Comparison of ENCODE assay signal across 9 cellular contexts in genomic region chr10:18312385-18313145, GRCh38.
DNase-seq lines count a peak whose midpoint lies in the region; ATAC-seq, FAIRE-seq and TF ChIP-seq lines count a peak whose summit lies in the region.
"Had no signal": no experiment of that assay in that cellular context is flagged by ENCODE, and none has a peak within 500 bp of the region (broad histone marks: within the 10 kb centered on the region; RNA-seq: fewer than 3 reads in every experiment).

No MANE protein-coding gene starts in this region.

- intact Hi-C loops in activated T-helper 2 cell treated with anti-CD3 and anti-CD28 coated beads, Interferon-gamma antibody, Interleukin-2, Interleukin-4, amounts not matched to agents 10 μg/mL and 5 μg/mL and 100 μg/mL, durations not matched to agents 14 hours and 24 hours and 36 hours (cut with micrococcal nuclease), result no loop called here

- H3K36me3 Mint-ChIP-seq in activated T-helper 2 cell treated with anti-CD3 and anti-CD28 coated beads, Interferon-gamma antibody, Interleukin-2, Interleukin-4, amounts not matched to agents 10 μg/mL and 5 μg/mL and 100 μg/mL, durations not matched to agents 14 hours and 24 hours and 36 hours (ENCODE audit: low read depth), result no peaks in the 10 kb centered on the region
- H3K36me3 Mint-ChIP-seq in naive thymus-derived CD8-positive, alpha-beta T cell, result no peaks in the 10 kb centered on the region

- peak; percentile 56 for TF ChIP-seq CTCF in A549 (IDR thresholded peaks at IDR 0.05)

- H3K27me3 ChIP-seq in duodenal mucosa (ENCODE audit: control insufficient read depth in 1 of 2, insufficient read depth in 2 of 2, low read length in 2 of 2), result no peaks in the 10 kb centered on the region

- no peak overlapping the region for H3K4me3 Mint-ChIP-seq in activated T-helper 2 cell treated with anti-CD3 and anti-CD28 coated beads, Interferon-gamma antibody, Interleukin-2, Interleukin-4, amounts not matched to agents 10 μg/mL and 5 μg/mL and 100 μg/mL, durations not matched to agents 14 hours and 24 hours and 36 hours (ENCODE audit: low read depth)
- H3K4me3 Mint-ChIP-seq in naive thymus-derived CD8-positive, alpha-beta T cell, result no peak overlapping the region

- POLR2A ChIA-PET in A549 (lab: Yijun Ruan, JAX), result interaction anchor here (0.9 kb wide), 1 partner anchor 13 kb away, joined by 3 read pairs; no protein-coding TSS in a partner anchor
- POLR2A ChIA-PET in naive thymus-derived CD8-positive, alpha-beta T cell (lab: Charles Lee), result no interaction called here

- DNase-seq in A549 (ENCODE audit: low read depth in 1 of 2, low spot score in 1 of 2) (peak; percentile 38 to 52), NCI-H82 treated with DMSO at 0.1 percent for 48 hours (lab: John Stamatoyannopoulos, UW; ENCODE audit: unreplicated experiment) (peak; percentile 19), midbrain (lab: John Stamatoyannopoulos, UW) (peak; percentile 37)
- DNase-seq in activated T-helper 2 cell treated with anti-CD3 and anti-CD28 coated beads, Interferon-gamma antibody, Interleukin-2, Interleukin-4, amounts not matched to agents 10 μg/mL and 5 μg/mL and 100 μg/mL, durations not matched to agents 14 hours and 24 hours and 36 hours (ENCODE audit: low spot score), result no peak
- no peak for DNase-seq in naive thymus-derived CD8-positive, alpha-beta T cell

- H3K27ac ChIP-seq in A549 (no peak overlapping the region), duodenal mucosa (ENCODE audit: low read depth, low read length) (no peak overlapping the region)

- no peak overlapping the region for H3K4me3 ChIP-seq in A549
- H3K4me3 ChIP-seq in duodenal mucosa (ENCODE audit: low read depth in 1 of 2, low read length in 2 of 2), result peak overlapping the region; percentile 38 to 49

- peak overlapping the region in 1 of 2 donors; percentile 36 for H3K9ac ChIP-seq in duodenal mucosa (ENCODE audit: low read depth in 1 of 2, low read length in 2 of 2)

- 15% methylated on average over 7 of the region's 7 CpGs for WGBS in A549 (ENCODE audit: missing lambda C conversion rate)

- no peaks in the 10 kb centered on the region for H3K9me3 Mint-ChIP-seq in activated T-helper 2 cell treated with anti-CD3 and anti-CD28 coated beads, Interferon-gamma antibody, Interleukin-2, Interleukin-4, amounts not matched to agents 10 μg/mL and 5 μg/mL and 100 μg/mL, durations not matched to agents 14 hours and 24 hours and 36 hours
- peaks cover 0 to 4% (median 0%) of the 10 kb centered on the region in 9 donors for H3K9me3 Mint-ChIP-seq in naive thymus-derived CD8-positive, alpha-beta T cell

- CTCF ChIA-PET in A549 (lab: Yijun Ruan, JAX), result interaction anchor here (0.7 to 1.5 kb wide), 4 partner anchors 11 to 105 kb away, joined by 3 to 6 read pairs (median 4); no protein-coding TSS in a partner anchor

- H3K27me3 Mint-ChIP-seq in activated T-helper 2 cell treated with anti-CD3 and anti-CD28 coated beads, Interferon-gamma antibody, Interleukin-2, Interleukin-4, amounts not matched to agents 10 μg/mL and 5 μg/mL and 100 μg/mL, durations not matched to agents 14 hours and 24 hours and 36 hours (ENCODE audit: low read depth), result no peaks in the 10 kb centered on the region
- H3K27me3 Mint-ChIP-seq in naive thymus-derived CD8-positive, alpha-beta T cell, result peaks cover 0 to 10% (median 5%) of the 10 kb centered on the region in 5 donors

- no peak for FAIRE-seq in A549 (lab: Jason Lieb, UNC)
- FAIRE-seq: colon had no signal

- H3K4me2 ChIP-seq in A549, result no peak overlapping the region

- no peak for TF ChIP-seq POLR2A in A549 (IDR thresholded peaks at IDR 0.05; ENCODE audit: low read length)

- H3K36me3 ChIP-seq in duodenal mucosa (ENCODE audit: control insufficient read depth in 1 of 2, insufficient read depth in 2 of 2, low read length in 2 of 2), result no peaks in the 10 kb centered on the region

- no peaks in the 10 kb centered on the region for H3K4me1 ChIP-seq in A549
- H3K4me1 ChIP-seq in duodenal mucosa (ENCODE audit: control insufficient read depth in 1 of 2, insufficient read depth in 2 of 2, low read length in 2 of 2), result peaks cover 0 to 15% of the 10 kb centered on the region in 2 donors

- TF ChIP-seq RAD21 in A549 (conservative IDR thresholded peaks at IDR 0.05 in 1 of 2, IDR thresholded peaks at IDR 0.05 in 1 of 2), result peak; percentile 58

- H3K9me3 ChIP-seq in A549, result no peaks in the 10 kb centered on the region
- no peaks in the 10 kb centered on the region for H3K9me3 ChIP-seq in duodenal mucosa (ENCODE audit: control insufficient read depth in 1 of 2, low read length in 2 of 2)

- H3K4me1 Mint-ChIP-seq in activated T-helper 2 cell treated with anti-CD3 and anti-CD28 coated beads, Interferon-gamma antibody, Interleukin-2, Interleukin-4, amounts not matched to agents 10 μg/mL and 5 μg/mL and 100 μg/mL, durations not matched to agents 14 hours and 24 hours and 36 hours (ENCODE audit: low read depth), result no peaks in the 10 kb centered on the region
- H3K4me1 Mint-ChIP-seq in naive thymus-derived CD8-positive, alpha-beta T cell, result no peaks in the 10 kb centered on the region

- no peak for TF ChIP-seq EP300 in A549 (IDR thresholded peaks at IDR 0.05)

- no peak overlapping the region for H3K27ac Mint-ChIP-seq in activated T-helper 2 cell treated with anti-CD3 and anti-CD28 coated beads, Interferon-gamma antibody, Interleukin-2, Interleukin-4, amounts not matched to agents 10 μg/mL and 5 μg/mL and 100 μg/mL, durations not matched to agents 14 hours and 24 hours and 36 hours
- no peak overlapping the region for H3K27ac Mint-ChIP-seq in naive thymus-derived CD8-positive, alpha-beta T cell

- peak; percentile 81 to 84 for ATAC-seq in A549
- peak; percentile 90 for ATAC-seq in GM18868 (IDR thresholded peaks at IDR 0.05; ENCODE audit: unreplicated experiment)
- ATAC-seq in HG03095 (IDR thresholded peaks at IDR 0.05; ENCODE audit: unreplicated experiment), result peak; percentile 76
- ATAC-seq in naive thymus-derived CD8-positive, alpha-beta T cell, result no peak

TF ChIP-seq in A549, 52 proteins besides CTCF, POLR2A, EP300 and RAD21:
- TF ChIP-seq HDAC2 (IDR thresholded peaks at IDR 0.05) (no peak), SMC3 (IDR thresholded peaks at IDR 0.05) (peak; percentile 29; the same call in 1 of the 3 replicates), ESRRA (IDR thresholded peaks at IDR 0.05; ENCODE audit: borderline replicate concordance, low read length) (peak; percentile 94), ZNF302 (CRISPR knock-in tag; IDR thresholded peaks at IDR 0.05) (no peak), ZSCAN20 (CRISPR knock-in tag; IDR thresholded peaks at IDR 0.05) (no peak)

Comparison
In these comparisons a context has a peak if more than half of its experiments do, and no peak if none do; other contexts are left out.
1. ATAC-seq: peak in A549 (2 of 2), GM18868 (single experiment) and HG03095 (single experiment); none in naive thymus-derived CD8-positive, alpha-beta T cell (0 of 2).
2. DNase-seq: peak in A549 (2 of 2), NCI-H82 treated with DMSO at 0.1 percent for 48 hours (single experiment) and midbrain (single experiment); none in activated T-helper 2 cell treated with anti-CD3 and anti-CD28 coated beads, Interferon-gamma antibody, Interleukin-2, Interleukin-4, amounts not matched to agents 10 μg/mL and 5 μg/mL and 100 μg/mL, durations not matched to agents 14 hours and 24 hours and 36 hours (single experiment) and naive thymus-derived CD8-positive, alpha-beta T cell (0 of 10).